ENCODE assay signal across 12 cellular contexts in genomic region chr5:154603978-154604679, GRCh38.
DNase-seq lines count a peak whose midpoint lies in the region; ATAC-seq, FAIRE-seq and TF ChIP-seq lines count a peak whose summit lies in the region.
"Had no signal": no experiment of that assay in that cellular context is flagged by ENCODE, and none has a peak within 500 bp of the region (broad histone marks: within the 10 kb centered on the region; RNA-seq: fewer than 3 reads in every experiment).

No MANE protein-coding gene starts in this region.

- peaks cover 85% of the 10 kb centered on the region for H3K27me3 Mint-ChIP-seq in stimulated activated naive CD8-positive, alpha-beta T cell treated with anti-CD3 and anti-CD28 coated beads, Interleukin-15, amount 100 ng/mL, for 72 hours

- no peak overlapping the region for H4K5ac ChIP-seq in H1 (ENCODE audit: insufficient read length, low read depth, low read length)

- no peak overlapping the region for H2BK5ac ChIP-seq in H1 (ENCODE audit: low read depth, low read length)

- H3K9me3 Mint-ChIP-seq in stimulated activated naive CD8-positive, alpha-beta T cell treated with anti-CD3 and anti-CD28 coated beads, Interleukin-15, amount 100 ng/mL, for 72 hours: no peaks in the 10 kb centered on the region

- no peak for TF ChIP-seq RAD21 in H1 (IDR thresholded peaks at IDR 0.05 in 1 of 2, conservative IDR thresholded peaks at IDR 0.05 in 1 of 2; ENCODE audit: low read depth in 2 of 2, low read length in 2 of 2)

- H3K23ac ChIP-seq in H1 (ENCODE audit: insufficient read length): no peak overlapping the region

- H2BK15ac ChIP-seq in H1 (ENCODE audit: low read length): no peak overlapping the region

- no peaks in the 10 kb centered on the region for H3K79me1 ChIP-seq in H1 (ENCODE audit: low read depth, low read length)

- H3K27me3 ChIP-seq in H1 (replicated peaks in 1 of 4; ENCODE audit: control insufficient read depth in 3 of 4, extremely low read depth in 1 of 4, insufficient read depth in 3 of 4, low read length in 3 of 4): peaks cover 0 to 15% (median 12%) of the 10 kb centered on the region in 4 experiments; a peak in 5 of 7 replicates
- no peaks in the 10 kb centered on the region for H3K27me3 ChIP-seq in lung (ENCODE audit: control insufficient read depth, insufficient read depth)

- H3K36me3 ChIP-seq in H1 (ENCODE audit: control insufficient read depth in 2 of 4, insufficient read depth in 4 of 4, low read length in 3 of 4) (no peaks in the 10 kb centered on the region), lung (ENCODE audit: control insufficient read depth in 2 of 2, insufficient read depth in 2 of 2, low read length in 2 of 2) (no peaks in the 10 kb centered on the region)

- in situ Hi-C loops in GM13976 (cut with MboI; ENCODE audit: low sequenced_read_pairs, unreplicated experiment): loop anchor here (25.0 kb wide), 1 partner anchor 542 kb away; no protein-coding TSS in a partner anchor

- H3K27ac Mint-ChIP-seq in stimulated activated naive CD8-positive, alpha-beta T cell treated with anti-CD3 and anti-CD28 coated beads, Interleukin-15, amount 100 ng/mL, for 72 hours: no peak overlapping the region

- no peak overlapping the region for H3K4me3 Mint-ChIP-seq in stimulated activated naive CD8-positive, alpha-beta T cell treated with anti-CD3 and anti-CD28 coated beads, Interleukin-15, amount 100 ng/mL, for 72 hours

- H3K4me3 ChIP-seq in H1 (ENCODE audit: extremely low read depth in 1 of 4, insufficient read depth in 2 of 4, low read depth in 3 of 4, low read length in 4 of 4): peak overlapping the region in 1 of 4 experiments; percentile 37; a peak in 1 of 8 replicates
- H3K4me3 ChIP-seq in lung: no peak overlapping the region

- ATAC-seq in stimulated activated naive CD8-positive, alpha-beta T cell treated with anti-CD3 and anti-CD28 coated beads, Interleukin-15, amount 100 ng/mL, for 72 hours: peak; percentile 36
- no peak for ATAC-seq in stimulated activated naive CD8-positive, alpha-beta T cell treated with anti-CD3 and anti-CD28 coated beads, Interleukin-15, Interleukin-2, amounts not matched to agents 100 U/mL and 50 U/mL, for 24 hours
- ATAC-seq in lung (ENCODE audit: insufficient read depth, low FRiP score): peak; percentile 27

- POLR2A ChIA-PET in H1 (lab: Charles Lee; ENCODE audit: partially characterized antibody): no interaction called here

- H3K9ac ChIP-seq in H1 (replicated peaks in 1 of 4; ENCODE audit: extremely low read depth in 1 of 4, low read depth in 3 of 4, low read length in 3 of 4): 0 out of 7 replicates have a peak overlapping the region, but pooled peaks of 1 of the 4 experiments have one; percentile 4

- FAIRE-seq in H1 (lab: Jason Lieb, UNC): no peak

- no peak overlapping the region for H2BK120ac ChIP-seq in H1 (replicated peaks; ENCODE audit: low read depth, low read length)

- no peak overlapping the region for H3K18ac ChIP-seq in H1 (ENCODE audit: extremely low read depth, low read length)

- no peak overlapping the region for H2BK12ac ChIP-seq in H1 (ENCODE audit: low read depth, low read length)

- 0 out of 2 replicates have a peak overlapping the region, but pooled peaks have one; percentile 6 for H2AFZ ChIP-seq in H1 (ENCODE audit: low read length)

- H3K9me3 ChIP-seq in H1 (ENCODE audit: insufficient read depth in 2 of 2, low read depth in 1 of 2, low read length in 1 of 2) (no peaks in the 10 kb centered on the region), lung (ENCODE audit: control insufficient read depth in 2 of 2, insufficient read depth in 1 of 2, low read length in 1 of 2) (no peaks in the 10 kb centered on the region)

- peaks cover 6% of the 10 kb centered on the region for H3K4me1 Mint-ChIP-seq in stimulated activated naive CD8-positive, alpha-beta T cell treated with anti-CD3 and anti-CD28 coated beads, Interleukin-15, amount 100 ng/mL, for 72 hours

- no peak for TF ChIP-seq POLR2A in H1 (IDR thresholded peaks at IDR 0.05; ENCODE audit: control extremely low read depth in 1 of 2, low read depth in 2 of 2, low read length in 2 of 2)

- no peak for DNase-seq in stimulated activated naive CD8-positive, alpha-beta T cell treated with anti-CD3 and anti-CD28 coated beads, Interleukin-15, amount 100 ng/mL, for 72 hours
- no peak for DNase-seq in stimulated activated naive CD8-positive, alpha-beta T cell treated with anti-CD3 and anti-CD28 coated beads, Interleukin-15, Interleukin-2, amounts not matched to agents 100 U/mL and 50 U/mL, for 24 hours
- DNase-seq in H1 (ENCODE audit: low read depth in 1 of 2, low spot score in 2 of 2) (peak in 1 of 2 experiments; percentile 57), lung (ENCODE audit: low spot score) (peak; percentile 47), medulla oblongata (ENCODE audit: extremely low spot score) (no peak), NCI-H187 treated with DMSO at 0.1 percent for 48 hours (lab: John Stamatoyannopoulos, UW) (no peak), CD1c-positive myeloid dendritic cell (ENCODE audit: extremely low spot score) (no peak), GM13976 (ENCODE audit: low spot score) (no peak)
- DNase-seq: activated gamma-delta T cell; NCI-H1092; stimulated activated naive CD4-positive, alpha-beta T cell treated with Interleukin-2 at 50 U/mL for 16 hours had no signal

- H2BK20ac ChIP-seq in H1 (ENCODE audit: low read length): no peak overlapping the region

- 28% methylated on average over 16 of the region's 20 CpGs; no CpG with 5 or more reads in 1 of the 2 experiments for WGBS in H1 (ENCODE audit: extremely low coverage in 1 of 2, insufficient coverage in 1 of 2, insufficient read length in 1 of 2, insufficient replicate concordance in 2 of 2, low coverage in 1 of 2, low lambda C conversion rate in 2 of 2, missing lambda C conversion rate in 1 of 2), 2 experiments
- 6 to 9% methylated on average over 20 of the region's 20 CpGs for WGBS in lung, 2 donors

- no peak overlapping the region for H3K14ac ChIP-seq in H1 (ENCODE audit: insufficient read length)

- H4K20me1 ChIP-seq in H1 (replicated peaks in 1 of 2; ENCODE audit: control insufficient read depth in 1 of 2, insufficient read depth in 2 of 2, low read length in 2 of 2): no peaks in the 10 kb centered on the region

- H4K91ac ChIP-seq in H1 (replicated peaks; ENCODE audit: insufficient read length, low read length): no peak overlapping the region

- H3K27ac ChIP-seq in H1 (ENCODE audit: low read depth, low read length) (no peak overlapping the region), lung (ENCODE audit: low read depth in 1 of 2, low read length in 1 of 2) (no peak overlapping the region)
- H3K27ac ChIP-seq: C4-2B had no signal

- no peaks in the 10 kb centered on the region for H3K23me2 ChIP-seq in H1 (ENCODE audit: low read depth, low read length)

- H3K4me1 ChIP-seq in H1 (replicated peaks in 1 of 4; ENCODE audit: control insufficient read depth in 3 of 4, insufficient read depth in 4 of 4, low read length in 3 of 4): peaks cover 2 to 7% (median 5%) of the 10 kb centered on the region in 4 experiments; a peak in 4 of 7 replicates
- peaks cover 0 to 4% of the 10 kb centered on the region in 2 donors for H3K4me1 ChIP-seq in lung (ENCODE audit: control insufficient read depth in 2 of 2, insufficient read depth in 2 of 2, low read length in 2 of 2)

- no peak overlapping the region for H4K8ac ChIP-seq in H1 (ENCODE audit: extremely low read depth, insufficient read depth, low read length)

- no peak overlapping the region for H3K56ac ChIP-seq in H1 (replicated peaks; ENCODE audit: insufficient read length, low read depth, low read length)

- TF ChIP-seq CTCF in H1 (IDR thresholded peaks at IDR 0.05; ENCODE audit: control extremely low read depth in 1 of 3, insufficient read depth in 1 of 3, low read depth in 1 of 3, low read length in 3 of 3) (no peak), lung (IDR thresholded peaks at IDR 0.05; ENCODE audit: control extremely low read depth, extremely low read depth) (no peak), GM13976 (IDR thresholded peaks at IDR 0.05; ENCODE audit: borderline replicate concordance, control extremely low read depth, extremely low read depth, insufficient read depth, missing control alignments) (no peak)

- no peak overlapping the region for H3K4ac ChIP-seq in H1 (replicated peaks; ENCODE audit: insufficient read length, low read depth, low read length)

- no peak for TF ChIP-seq EP300 in H1 (IDR thresholded peaks at IDR 0.05; ENCODE audit: borderline replicate concordance in 1 of 2, low read depth in 2 of 2, low read length in 2 of 2)

- H2AK5ac ChIP-seq in H1 (ENCODE audit: low read depth, low read length): no peak overlapping the region

- CTCF ChIA-PET in H1 (lab: Charles Lee; ENCODE audit: partially characterized antibody): interaction anchor here (0.6 to 2.2 kb wide), 8 partner anchors 42 to 197 kb away, joined by 3 to 12 read pairs (median 4); no protein-coding TSS in a partner anchor

- H3K79me2 ChIP-seq in H1 (ENCODE audit: control insufficient read depth in 1 of 2, insufficient read depth in 2 of 2, low read length in 2 of 2): no peaks in the 10 kb centered on the region

- peak overlapping the region; percentile 39 to 63; a peak in 3 of 4 replicates for H3K4me2 ChIP-seq in H1 (ENCODE audit: insufficient read depth in 1 of 2, low read depth in 2 of 2, low read length in 2 of 2)

TF ChIP-seq in H1, 55 proteins besides CTCF, POLR2A, EP300 and RAD21:
- TF ChIP-seq ASH2L (IDR thresholded peaks at IDR 0.05; ENCODE audit: low read length) (no peak), TAF1 (IDR thresholded peaks at IDR 0.05; ENCODE audit: low read depth, low read length) (no peak), KDM4A (IDR thresholded peaks at IDR 0.05; ENCODE audit: low read depth, low read length, severe bottlenecking) (peak; percentile 25), KDM1A (IDR thresholded peaks at IDR 0.05; ENCODE audit: borderline replicate concordance, low read length) (peak; percentile 92; the same call in 1 of the 2 replicates)
